Comparison of ENCODE assay signal across 1 cellular context in the genomic region with DNA sequence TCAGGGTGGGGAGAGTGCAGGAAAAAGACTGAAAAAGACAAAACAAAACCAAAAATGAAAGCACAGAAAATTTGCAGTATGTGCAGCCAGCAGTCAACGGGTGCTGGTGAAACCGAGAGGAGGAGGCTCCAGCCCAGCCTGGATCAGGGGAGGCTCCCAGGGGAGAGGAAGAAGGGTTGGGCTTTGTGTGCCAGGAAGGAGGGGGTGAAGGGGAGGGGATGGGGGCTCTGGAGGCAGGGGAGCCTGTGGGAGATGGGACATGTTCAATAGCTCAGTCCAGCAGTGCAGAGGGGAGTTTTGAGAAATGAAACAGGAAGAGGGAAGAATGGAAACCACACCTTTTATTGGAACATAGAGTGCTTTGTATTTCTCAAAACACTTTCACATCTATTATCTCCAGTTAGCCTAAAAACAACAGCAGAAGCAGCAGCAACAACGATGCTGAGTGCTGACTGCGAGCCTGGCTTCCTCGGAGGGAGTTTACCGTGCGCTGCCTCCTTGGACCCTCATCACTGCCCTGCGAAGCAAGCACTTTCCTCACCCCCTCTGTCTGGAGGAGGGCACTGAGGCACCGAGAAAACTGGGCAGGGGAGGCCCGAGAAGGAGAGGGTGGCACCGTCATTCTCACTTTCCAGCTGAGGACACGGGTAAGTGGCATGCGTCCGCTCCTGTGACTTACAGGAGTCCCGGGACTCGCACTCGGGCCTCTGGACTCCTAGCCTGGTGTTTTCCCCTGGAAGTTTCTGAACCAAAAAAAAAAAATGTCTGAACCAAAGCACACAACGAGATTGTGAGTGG.
TF ChIP-seq lines count a peak whose summit lies in the region.

No MANE protein-coding gene starts in this region.

TF ChIP-seq in H1, 55 proteins besides CTCF, POLR2A, EP300 and RAD21 (continued from another document):
- TF ChIP-seq GABPA (IDR thresholded peaks at IDR 0.05; ENCODE audit: borderline replicate concordance, insufficient read depth, low read length): no peak
- no peak for TF ChIP-seq RBBP5 (IDR thresholded peaks at IDR 0.05; ENCODE audit: borderline replicate concordance, low read depth, low read length)
- TF ChIP-seq SAP30 (IDR thresholded peaks at IDR 0.05; ENCODE audit: insufficient read depth, insufficient replicate concordance, low read length): no peak
- TF ChIP-seq RFX5 (IDR thresholded peaks at IDR 0.05; ENCODE audit: borderline replicate concordance, low read depth, low read length): no peak
- no peak for TF ChIP-seq CBX8 (IDR thresholded peaks at IDR 0.05; ENCODE audit: borderline replicate concordance, low read depth, low read length)
- no peak for TF ChIP-seq SP4 (IDR thresholded peaks at IDR 0.05; ENCODE audit: low read length)
- TF ChIP-seq SRF (IDR thresholded peaks at IDR 0.05; ENCODE audit: low read depth, low read length): no peak
- TF ChIP-seq BRCA1 (IDR thresholded peaks at IDR 0.05; ENCODE audit: low read depth, low read length): no peak
